Comparison of ENCODE assay signal across 1 cellular context in genomic region chr3:156812521-156813335, GRCh38.
A peak's percentile ranks its signal among the peaks of the same experiment; 100 is the strongest.
TF ChIP-seq lines count a peak whose summit lies in the region.

No MANE protein-coding gene starts in this region.

TF ChIP-seq in K562, 482 proteins besides CTCF, POLR2A, EP300 and RAD21 (continued from another document and continues in another):
- no peak for TF ChIP-seq E2F8 (IDR thresholded peaks at IDR 0.05; ENCODE audit: low read depth, partially characterized antibody)
- TF ChIP-seq ZNF398 (CRISPR knock-in tag; IDR thresholded peaks at IDR 0.05) = no peak
- TF ChIP-seq CREB3L1 (IDR thresholded peaks at IDR 0.05; ENCODE audit: borderline replicate concordance, low read depth) = no peak
- no peak for TF ChIP-seq NFIC (IDR thresholded peaks at IDR 0.05)
- TF ChIP-seq ZNF444 (CRISPR knock-in tag; IDR thresholded peaks at IDR 0.05) = no peak
- TF ChIP-seq KDM2B (CRISPR knock-in tag; IDR thresholded peaks at IDR 0.05) = no peak
- peak in 1 of 2 experiments; percentile 58; a peak in 2 of 4 replicates for TF ChIP-seq RCOR1 (IDR thresholded peaks at IDR 0.05; ENCODE audit: borderline replicate concordance in 1 of 2, low read depth in 2 of 2, low read length in 2 of 2)
- no peak for TF ChIP-seq CREB1 (IDR thresholded peaks at IDR 0.05)
- TF ChIP-seq CREB1 (CRISPR knock-in tag; IDR thresholded peaks at IDR 0.05) = no peak; the same call in 1 of the 2 replicates
- no peak for TF ChIP-seq SMARCA5 (IDR thresholded peaks at IDR 0.05)
- peak; percentile 70 for TF ChIP-seq MTA3 (IDR thresholded peaks at IDR 0.05; ENCODE audit: borderline replicate concordance)
- TF ChIP-seq TSC22D4 (tag; IDR thresholded peaks at IDR 0.05) = no peak
- 0 out of 2 replicates have a peak, but pooled peaks have one; percentile 19 for TF ChIP-seq MXI1 (IDR thresholded peaks at IDR 0.05; ENCODE audit: low read depth, low read length)
- TF ChIP-seq ZBTB12 (CRISPR knock-in tag; IDR thresholded peaks at IDR 0.05) = no peak
- TF ChIP-seq RBBP5 (IDR thresholded peaks at IDR 0.05; ENCODE audit: borderline replicate concordance, insufficient read depth, low read length, poor library complexity, severe bottlenecking) = no peak
- no peak for TF ChIP-seq PTRF (tag; IDR thresholded peaks at IDR 0.05)
- TF ChIP-seq ZNF277 (CRISPR knock-in tag; IDR thresholded peaks at IDR 0.05; ENCODE audit: borderline replicate concordance) = no peak
- TF ChIP-seq KDM4B (IDR thresholded peaks at IDR 0.05; ENCODE audit: borderline replicate concordance in 2 of 2, low read depth in 1 of 2) = no peak
- peak; percentile 79 for TF ChIP-seq EP400 (IDR thresholded peaks at IDR 0.05)
- TF ChIP-seq RBM39 (optimal IDR thresholded peaks at IDR 0.05; ENCODE audit: low read depth, low read length) = no peak
- no peak for TF ChIP-seq FOXP4 (CRISPR knock-in tag; IDR thresholded peaks at IDR 0.05; ENCODE audit: borderline replicate concordance)
- TF ChIP-seq NR4A1 (CRISPR knock-in tag; IDR thresholded peaks at IDR 0.05) = no peak
- TF ChIP-seq NR4A1 (tag; IDR thresholded peaks at IDR 0.05) = no peak
- TF ChIP-seq E2F1 (CRISPR knock-in tag; IDR thresholded peaks at IDR 0.05) = no peak
- TF ChIP-seq ZBTB34 (CRISPR knock-in tag; IDR thresholded peaks at IDR 0.05) = no peak
- no peak for TF ChIP-seq ZNF707 (CRISPR knock-in tag; conservative IDR thresholded peaks at IDR 0.05)
- TF ChIP-seq HCFC1 (IDR thresholded peaks at IDR 0.05; ENCODE audit: low read depth, low read length) = no peak
- 0 out of 2 replicates have a peak, but pooled peaks have one; percentile 40 for TF ChIP-seq ZNF644 (tag; IDR thresholded peaks at IDR 0.05; ENCODE audit: low read depth)
- no peak for TF ChIP-seq BDP1 (IDR thresholded peaks at IDR 0.05; ENCODE audit: insufficient read depth, insufficient read length)
- TF ChIP-seq DLX4 (CRISPR knock-in tag; IDR thresholded peaks at IDR 0.05) = no peak
- no peak for TF ChIP-seq REST (CRISPR knock-in tag; IDR thresholded peaks at IDR 0.05; ENCODE audit: low read depth)
- TF ChIP-seq KLF16 (IDR thresholded peaks at IDR 0.05) = no peak
- TF ChIP-seq TOE1 (IDR thresholded peaks at IDR 0.05; ENCODE audit: borderline replicate concordance) = no peak
- TF ChIP-seq TOE1 (CRISPR knock-in tag; IDR thresholded peaks at IDR 0.05; ENCODE audit: borderline replicate concordance, low read depth) = no peak
- peak; percentile 61 to 71; a peak in 2 of 4 replicates for TF ChIP-seq TRIM24 (IDR thresholded peaks at IDR 0.05)
- no peak for TF ChIP-seq TFAP4 (CRISPR knock-in tag; IDR thresholded peaks at IDR 0.05; ENCODE audit: borderline replicate concordance)
- no peak for TF ChIP-seq FOS (IDR thresholded peaks at IDR 0.05; ENCODE audit: extremely low read depth, insufficient read length)
- TF ChIP-seq SOX6 (IDR thresholded peaks at IDR 0.05) = peak; percentile 89
- no peak for TF ChIP-seq PPARD (CRISPR knock-in tag; IDR thresholded peaks at IDR 0.05)
- TF ChIP-seq CREBBP (IDR thresholded peaks at IDR 0.05; ENCODE audit: low read depth, low read length) = no peak
- no peak for TF ChIP-seq DNMT1 (IDR thresholded peaks at IDR 0.05)
- TF ChIP-seq KHSRP (IDR thresholded peaks at IDR 0.05) = no peak
- TF ChIP-seq ATF6 (CRISPR knock-in tag; IDR thresholded peaks at IDR 0.05) = no peak
